In the genomic region with DNA sequence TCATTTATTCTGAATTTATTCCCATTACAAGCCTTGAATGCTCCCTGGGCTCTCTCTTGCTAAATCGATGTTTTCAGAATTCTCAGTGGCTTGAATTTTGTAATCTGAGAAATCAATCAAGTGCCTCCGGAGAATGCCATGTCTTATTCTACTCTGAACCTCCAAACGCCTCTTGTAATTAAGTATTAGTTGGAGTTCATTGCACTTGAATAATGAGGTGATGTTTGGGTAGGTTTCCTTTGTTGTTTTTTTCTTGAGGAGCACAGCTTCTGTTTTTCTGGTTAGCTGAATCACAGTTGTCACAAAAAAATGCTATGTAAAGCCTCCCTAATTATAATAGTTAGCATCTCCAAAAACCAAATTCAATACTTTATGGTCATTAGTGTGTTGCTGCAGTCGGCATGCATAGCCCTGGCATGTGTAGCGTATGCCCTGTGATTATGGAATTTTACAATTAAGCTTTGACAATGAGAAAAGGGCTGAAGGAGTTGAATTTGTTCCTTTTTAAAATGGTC, we compare ENCODE assay signal across 1 cellular context.
TF ChIP-seq lines count a peak whose summit lies in the region.

No MANE protein-coding gene starts in this region.

TF ChIP-seq in GM23338, 12 proteins besides CTCF, POLR2A, EP300 and RAD21 (continued from another document):
- TF ChIP-seq, protein P1, sequence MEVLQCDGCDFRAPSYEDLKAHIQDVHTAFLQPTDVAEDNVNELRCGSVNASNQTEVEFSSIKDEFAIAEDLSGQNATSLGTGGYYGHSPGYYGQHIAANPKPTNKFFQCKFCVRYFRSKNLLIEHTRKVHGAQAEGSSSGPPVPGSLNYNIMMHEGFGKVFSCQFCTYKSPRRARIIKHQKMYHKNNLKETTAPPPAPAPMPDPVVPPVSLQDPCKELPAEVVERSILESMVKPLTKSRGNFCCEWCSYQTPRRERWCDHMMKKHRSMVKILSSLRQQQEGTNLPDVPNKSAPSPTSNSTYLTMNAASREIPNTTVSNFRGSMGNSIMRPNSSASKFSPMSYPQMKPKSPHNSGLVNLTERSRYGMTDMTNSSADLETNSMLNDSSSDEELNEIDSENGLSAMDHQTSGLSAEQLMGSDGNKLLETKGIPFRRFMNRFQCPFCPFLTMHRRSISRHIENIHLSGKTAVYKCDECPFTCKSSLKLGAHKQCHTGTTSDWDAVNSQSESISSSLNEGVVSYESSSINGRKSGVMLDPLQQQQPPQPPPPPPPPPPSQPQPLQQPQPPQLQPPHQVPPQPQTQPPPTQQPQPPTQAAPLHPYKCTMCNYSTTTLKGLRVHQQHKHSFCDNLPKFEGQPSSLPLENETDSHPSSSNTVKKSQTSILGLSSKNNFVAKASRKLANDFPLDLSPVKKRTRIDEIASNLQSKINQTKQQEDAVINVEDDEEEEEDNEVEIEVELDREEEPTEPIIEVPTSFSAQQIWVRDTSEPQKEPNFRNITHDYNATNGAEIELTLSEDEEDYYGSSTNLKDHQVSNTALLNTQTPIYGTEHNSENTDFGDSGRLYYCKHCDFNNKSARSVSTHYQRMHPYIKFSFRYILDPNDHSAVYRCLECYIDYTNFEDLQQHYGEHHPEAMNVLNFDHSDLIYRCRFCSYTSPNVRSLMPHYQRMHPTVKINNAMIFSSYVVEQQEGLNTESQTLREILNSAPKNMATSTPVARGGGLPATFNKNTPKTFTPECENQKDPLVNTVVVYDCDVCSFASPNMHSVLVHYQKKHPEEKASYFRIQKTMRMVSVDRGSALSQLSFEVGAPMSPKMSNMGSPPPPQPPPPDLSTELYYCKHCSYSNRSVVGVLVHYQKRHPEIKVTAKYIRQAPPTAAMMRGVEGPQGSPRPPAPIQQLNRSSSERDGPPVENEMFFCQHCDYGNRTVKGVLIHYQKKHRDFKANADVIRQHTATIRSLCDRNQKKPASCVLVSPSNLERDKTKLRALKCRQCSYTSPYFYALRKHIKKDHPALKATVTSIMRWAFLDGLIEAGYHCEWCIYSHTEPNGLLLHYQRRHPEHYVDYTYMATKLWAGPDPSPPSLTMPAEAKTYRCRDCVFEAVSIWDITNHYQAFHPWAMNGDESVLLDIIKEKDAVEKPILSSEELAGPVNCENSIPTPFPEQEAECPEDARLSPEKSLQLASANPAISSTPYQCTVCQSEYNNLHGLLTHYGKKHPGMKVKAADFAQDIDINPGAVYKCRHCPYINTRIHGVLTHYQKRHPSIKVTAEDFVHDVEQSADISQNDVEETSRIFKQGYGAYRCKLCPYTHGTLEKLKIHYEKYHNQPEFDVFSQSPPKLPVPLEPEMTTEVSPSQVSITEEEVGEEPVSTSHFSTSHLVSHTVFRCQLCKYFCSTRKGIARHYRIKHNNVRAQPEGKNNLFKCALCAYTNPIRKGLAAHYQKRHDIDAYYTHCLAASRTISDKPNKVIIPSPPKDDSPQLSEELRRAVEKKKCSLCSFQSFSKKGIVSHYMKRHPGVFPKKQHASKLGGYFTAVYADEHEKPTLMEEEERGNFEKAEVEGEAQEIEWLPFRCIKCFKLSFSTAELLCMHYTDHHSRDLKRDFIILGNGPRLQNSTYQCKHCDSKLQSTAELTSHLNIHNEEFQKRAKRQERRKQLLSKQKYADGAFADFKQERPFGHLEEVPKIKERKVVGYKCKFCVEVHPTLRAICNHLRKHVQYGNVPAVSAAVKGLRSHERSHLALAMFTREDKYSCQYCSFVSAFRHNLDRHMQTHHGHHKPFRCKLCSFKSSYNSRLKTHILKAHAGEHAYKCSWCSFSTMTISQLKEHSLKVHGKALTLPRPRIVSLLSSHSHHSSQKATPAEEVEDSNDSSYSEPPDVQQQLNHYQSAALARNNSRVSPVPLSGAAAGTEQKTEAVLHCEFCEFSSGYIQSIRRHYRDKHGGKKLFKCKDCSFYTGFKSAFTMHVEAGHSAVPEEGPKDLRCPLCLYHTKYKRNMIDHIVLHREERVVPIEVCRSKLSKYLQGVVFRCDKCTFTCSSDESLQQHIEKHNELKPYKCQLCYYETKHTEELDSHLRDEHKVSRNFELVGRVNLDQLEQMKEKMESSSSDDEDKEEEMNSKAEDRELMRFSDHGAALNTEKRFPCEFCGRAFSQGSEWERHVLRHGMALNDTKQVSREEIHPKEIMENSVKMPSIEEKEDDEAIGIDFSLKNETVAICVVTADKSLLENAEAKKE (CRISPR knock-in tag; IDR thresholded peaks at IDR 0.05): no peak
- no peak for TF ChIP-seq EZH2phosphoT487 (IDR thresholded peaks at IDR 0.05; ENCODE audit: unreplicated experiment)
- TF ChIP-seq ETS1 (IDR thresholded peaks at IDR 0.05): no peak
- TF ChIP-seq, protein P2, sequence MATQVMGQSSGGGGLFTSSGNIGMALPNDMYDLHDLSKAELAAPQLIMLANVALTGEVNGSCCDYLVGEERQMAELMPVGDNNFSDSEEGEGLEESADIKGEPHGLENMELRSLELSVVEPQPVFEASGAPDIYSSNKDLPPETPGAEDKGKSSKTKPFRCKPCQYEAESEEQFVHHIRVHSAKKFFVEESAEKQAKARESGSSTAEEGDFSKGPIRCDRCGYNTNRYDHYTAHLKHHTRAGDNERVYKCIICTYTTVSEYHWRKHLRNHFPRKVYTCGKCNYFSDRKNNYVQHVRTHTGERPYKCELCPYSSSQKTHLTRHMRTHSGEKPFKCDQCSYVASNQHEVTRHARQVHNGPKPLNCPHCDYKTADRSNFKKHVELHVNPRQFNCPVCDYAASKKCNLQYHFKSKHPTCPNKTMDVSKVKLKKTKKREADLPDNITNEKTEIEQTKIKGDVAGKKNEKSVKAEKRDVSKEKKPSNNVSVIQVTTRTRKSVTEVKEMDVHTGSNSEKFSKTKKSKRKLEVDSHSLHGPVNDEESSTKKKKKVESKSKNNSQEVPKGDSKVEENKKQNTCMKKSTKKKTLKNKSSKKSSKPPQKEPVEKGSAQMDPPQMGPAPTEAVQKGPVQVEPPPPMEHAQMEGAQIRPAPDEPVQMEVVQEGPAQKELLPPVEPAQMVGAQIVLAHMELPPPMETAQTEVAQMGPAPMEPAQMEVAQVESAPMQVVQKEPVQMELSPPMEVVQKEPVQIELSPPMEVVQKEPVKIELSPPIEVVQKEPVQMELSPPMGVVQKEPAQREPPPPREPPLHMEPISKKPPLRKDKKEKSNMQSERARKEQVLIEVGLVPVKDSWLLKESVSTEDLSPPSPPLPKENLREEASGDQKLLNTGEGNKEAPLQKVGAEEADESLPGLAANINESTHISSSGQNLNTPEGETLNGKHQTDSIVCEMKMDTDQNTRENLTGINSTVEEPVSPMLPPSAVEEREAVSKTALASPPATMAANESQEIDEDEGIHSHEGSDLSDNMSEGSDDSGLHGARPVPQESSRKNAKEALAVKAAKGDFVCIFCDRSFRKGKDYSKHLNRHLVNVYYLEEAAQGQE (IDR thresholded peaks at IDR 0.05; ENCODE audit: unreplicated experiment): no peak
- no peak for TF ChIP-seq CREB1 (CRISPR knock-in tag; IDR thresholded peaks at IDR 0.05; ENCODE audit: low read depth)
- no peak for TF ChIP-seq JUNB (IDR thresholded peaks at IDR 0.05; ENCODE audit: unreplicated experiment)
- TF ChIP-seq ZNF331 (CRISPR knock-in tag; IDR thresholded peaks at IDR 0.05; ENCODE audit: low read depth): no peak
- TF ChIP-seq EZH2 (IDR thresholded peaks at IDR 0.05; ENCODE audit: low read depth, unreplicated experiment): no peak
TF ChIP-seq in GM23338: peak in this region for 0.
